Comparison of ENCODE assay signal across 9 cellular contexts in genomic region chr19:50258918-50259372, GRCh38.
A peak's percentile ranks its signal among the peaks of the same experiment; 100 is the strongest.
DNase-seq lines count a peak whose midpoint lies in the region; ATAC-seq and TF ChIP-seq lines count a peak whose summit lies in the region.
"Had no signal": no experiment of that assay in that cellular context is flagged by ENCODE, and none has a peak within 500 bp of the region (broad histone marks: within the 10 kb centered on the region; RNA-seq: fewer than 3 reads in every experiment).

No MANE protein-coding gene starts in this region.

- in situ Hi-C loops in brain microvascular endothelial cell (cut with HindIII; ENCODE audit: low pct_ligation_motif_present, low sequenced_read_pairs) = no loop called here

- no peak for ATAC-seq in GM18858 (IDR thresholded peaks at IDR 0.05; ENCODE audit: unreplicated experiment)

- TF ChIP-seq EP300 in Ishikawa (IDR thresholded peaks at IDR 0.05; ENCODE audit: borderline replicate concordance) = no peak

- TF ChIP-seq RAD21 in Ishikawa (IDR thresholded peaks at IDR 0.05; ENCODE audit: low read depth) = peak; percentile 67

- TF ChIP-seq CTCF in brain microvascular endothelial cell (IDR thresholded peaks at IDR 0.05; ENCODE audit: low read depth, low read length, missing control alignments) = peak; percentile 41

- H3K4me3 ChIP-seq in brain microvascular endothelial cell (ENCODE audit: low read depth, low read length) = no peak overlapping the region
- H3K4me3 ChIP-seq: vagina had no signal

- DNase-seq in GM03348 (ENCODE audit: low spot score) = peak; percentile 33
- no peak for DNase-seq in brain microvascular endothelial cell
- peak; percentile 62 for DNase-seq in retina
- no peak for DNase-seq in activated gamma-delta T cell treated with Interleukin-2 at 50 U/mL for 16 hours
- no peak for DNase-seq in dedifferentiated amniotic fluid mesenchymal stem cell (ENCODE audit: extremely low spot score)
- no peak for DNase-seq in NCI-H345 treated with DMSO at 0.1 percent for 48 hours (lab: John Stamatoyannopoulos, UW; ENCODE audit: unreplicated experiment)

- H3K27me3 ChIP-seq in brain microvascular endothelial cell (replicated peaks) = no peaks in the 10 kb centered on the region
- H3K27me3 ChIP-seq: vagina had no signal

- H3K36me3 ChIP-seq in brain microvascular endothelial cell (replicated peaks) = no peaks in the 10 kb centered on the region
- H3K36me3 ChIP-seq: vagina had no signal

- H3K27ac ChIP-seq in brain microvascular endothelial cell = no peak overlapping the region
- H3K27ac ChIP-seq: vagina had no signal

TF ChIP-seq in Ishikawa, 13 proteins besides CTCF, POLR2A, EP300 and RAD21:
- no peak for TF ChIP-seq NFIC (IDR thresholded peaks at IDR 0.05)
- 0 out of 2 replicates have a peak, but pooled peaks have one; percentile 19 for TF ChIP-seq EGR1 (IDR thresholded peaks at IDR 0.05)

Comparison
In these comparisons a context has a peak if more than half of its experiments do, and no peak if none do; other contexts are left out.
1. DNase-seq: peak in GM03348 (single experiment) and retina (single experiment); none in brain microvascular endothelial cell (single experiment), activated gamma-delta T cell treated with Interleukin-2 at 50 U/mL for 16 hours (single experiment), dedifferentiated amniotic fluid mesenchymal stem cell (single experiment) and NCI-H345 treated with DMSO at 0.1 percent for 48 hours (single experiment).